In genomic region chr19:38869160-38869835, GRCh38 we compare ENCODE assay signal across 8 cellular contexts. TPM values are rescaled to one million over a fixed set of nuclear protein-coding genes. Genes with fewer than 3 reads are reported as not detected.
DNase-seq lines count a peak whose midpoint lies in the region; ATAC-seq and TF ChIP-seq lines count a peak whose summit lies in the region.

No MANE protein-coding gene starts in this region.

- no peak overlapping the region for H3K18ac ChIP-seq in mesendoderm (ENCODE audit: low read length)

- no peaks in the 10 kb centered on the region for H3K27me3 Mint-ChIP-seq in IgD-negative memory B cell

- H3K27ac Mint-ChIP-seq in IgD-negative memory B cell, result peak overlapping the region; percentile 49 to 93 (median 68)

- peaks cover 2% of the 10 kb centered on the region for H3K4me1 ChIP-seq in mesendoderm (ENCODE audit: control insufficient read depth, low read depth, low read length)
- peaks cover 14 to 34% (median 21%) of the 10 kb centered on the region in 4 donors for H3K4me1 ChIP-seq in upper lobe of left lung

- H3K4me3 ChIP-seq in AG09309 (ENCODE audit: control insufficient read depth, low read depth, low read length) (peak overlapping the region; percentile 45), mesendoderm (ENCODE audit: low read length) (peak overlapping the region; percentile 1), upper lobe of left lung (peak overlapping the region; percentile 3 to 59 (median 48))

- peak overlapping the region; percentile 72 for H3K9ac ChIP-seq in mesendoderm (ENCODE audit: low read length)

- peak overlapping the region; percentile 87 to 98 (median 92) for H3K4me3 Mint-ChIP-seq in IgD-negative memory B cell

- no CpG with 5 or more reads among the region's 34 CpGs for WGBS in mesendoderm (ENCODE audit: extremely low coverage, insufficient coverage, low lambda C conversion rate)
- 6 to 24% methylated on average over 13 to 34 of the region's 34 CpGs for WGBS in upper lobe of left lung, 2 donors

- H3K36me3 ChIP-seq in mesendoderm (ENCODE audit: control insufficient read depth, insufficient read depth, low read length), result no peaks in the 10 kb centered on the region
- no peaks in the 10 kb centered on the region for H3K36me3 ChIP-seq in upper lobe of left lung

- TF ChIP-seq POLR2A in upper lobe of left lung (IDR thresholded peaks at IDR 0.05), result no peak

- DNase-seq in AG09309 (ENCODE audit: low read depth), result no peak
- DNase-seq in cerebellum (ENCODE audit: low spot score), result peak; percentile 47
- DNase-seq in mesendoderm, result peak; percentile 11
- DNase-seq in upper lobe of left lung, result peak; percentile 58 to 79
- no peak for DNase-seq in NCI-H446 treated with DMSO at 0.1 percent for 48 hours (lab: John Stamatoyannopoulos, UW)
- DNase-seq in NCI-H226, result no peak

- H2AK5ac ChIP-seq in mesendoderm (ENCODE audit: low read length), result no peak overlapping the region

- ATAC-seq in upper lobe of left lung (ENCODE audit: low FRiP score in 2 of 2) (peak in 1 of 2 donors; percentile 24), HG02884 (IDR thresholded peaks at IDR 0.05; ENCODE audit: unreplicated experiment) (no peak)

- H3K23ac ChIP-seq in mesendoderm (ENCODE audit: low read length), result peak overlapping the region; percentile 15

- no peaks in the 10 kb centered on the region for H3K36me3 Mint-ChIP-seq in IgD-negative memory B cell

- H3K4ac ChIP-seq in mesendoderm (ENCODE audit: low read depth, low read length), result no peak overlapping the region

- H3K4me1 Mint-ChIP-seq in IgD-negative memory B cell, result peaks cover 20 to 41% (median 35%) of the 10 kb centered on the region in 3 donors

- H3K56ac ChIP-seq in mesendoderm (ENCODE audit: low read length), result peak overlapping the region; percentile 90

- TF ChIP-seq EP300 in upper lobe of left lung (IDR thresholded peaks at IDR 0.05), result no peak

- H3K79me1 ChIP-seq in mesendoderm (ENCODE audit: low read length), result no peaks in the 10 kb centered on the region

- no peak overlapping the region for H2BK15ac ChIP-seq in mesendoderm (replicated peaks; ENCODE audit: low read depth)

- H3K79me2 ChIP-seq in mesendoderm (ENCODE audit: control insufficient read depth, insufficient read depth, low read length), result no peaks in the 10 kb centered on the region

- no peak overlapping the region for H2BK5ac ChIP-seq in mesendoderm (ENCODE audit: low read length)

- H3K27ac ChIP-seq in mesendoderm (ENCODE audit: low read depth, low read length), result no peak overlapping the region
- peak overlapping the region in 2 of 4 donors; percentile 69 to 70 for H3K27ac ChIP-seq in upper lobe of left lung

- no peaks in the 10 kb centered on the region for H3K9me3 Mint-ChIP-seq in IgD-negative memory B cell

- no peak overlapping the region for H4K5ac ChIP-seq in mesendoderm (ENCODE audit: low read length)

- H3K27me3 ChIP-seq in mesendoderm (ENCODE audit: insufficient read depth, low read length, poor library complexity), result no peaks in the 10 kb centered on the region
- H3K27me3 ChIP-seq in upper lobe of left lung, result no peaks in the 10 kb centered on the region

- peak overlapping the region; percentile 34 for H3K4me2 ChIP-seq in mesendoderm (ENCODE audit: low read length)

- H3K9me3 ChIP-seq in upper lobe of left lung, result no peaks in the 10 kb centered on the region

- no peak overlapping the region for H4K8ac ChIP-seq in mesendoderm (ENCODE audit: low read depth, low read length)

- no peak overlapping the region for H2BK120ac ChIP-seq in mesendoderm (ENCODE audit: low read depth, low read length)

- TF ChIP-seq CTCF in AG09309 (IDR thresholded peaks at IDR 0.05; ENCODE audit: control insufficient read depth, insufficient read depth, low read depth, low read length, missing control alignments) (no peak), upper lobe of left lung (IDR thresholded peaks at IDR 0.05) (no peak)

RNA-seq across cellular contexts. Expression of gene RINL, which starts 8.8 kb away (rescaled TPM):
- polyA plus RNA-seq in IgD-negative memory B cell, result 61.3 TPM
- 2.7 TPM for total RNA-seq in cerebellum
- 6.3 TPM for polyA plus RNA-seq in mesendoderm (2013, experiment 1 of 2)
- polyA plus RNA-seq in mesendoderm (2013, experiment 2 of 2), result 5.7 TPM
- total RNA-seq in upper lobe of left lung, result 10 to 100 TPM in 5 of 6 donors, 1 to 10 TPM in 1; 8.7 to 23.1 (median 13.2) TPM

RNA-seq across cellular contexts. Expression of gene HNRNPL, which starts 19.5 kb away (rescaled TPM):
- polyA plus RNA-seq in IgD-negative memory B cell, result 78.9 TPM
- 188 TPM for total RNA-seq in cerebellum
- 460 TPM for polyA plus RNA-seq in mesendoderm (2013, experiment 1 of 2)
- polyA plus RNA-seq in mesendoderm (2013, experiment 2 of 2), result 455 TPM
- 100 to 1,000 TPM; 156 to 274 (median 178) TPM for total RNA-seq in upper lobe of left lung

RNA-seq across cellular contexts. Expression of gene SIRT2, which starts 30.1 kb away (rescaled TPM):
- 45.5 TPM for polyA plus RNA-seq in IgD-negative memory B cell
- total RNA-seq in cerebellum, result 56.7 TPM
- polyA plus RNA-seq in mesendoderm (2013, experiment 1 of 2), result 5.4 TPM
- 5.4 TPM for polyA plus RNA-seq in mesendoderm (2013, experiment 2 of 2)
- 10 to 100 TPM; 45.2 to 93.2 (median 59.1) TPM for total RNA-seq in upper lobe of left lung

RNA-seq across cellular contexts. Expression of gene NFKBIB, which starts 30.5 kb away (rescaled TPM):
- polyA plus RNA-seq in IgD-negative memory B cell, result 18.2 TPM
- 4.0 TPM for total RNA-seq in cerebellum
- polyA plus RNA-seq in mesendoderm (2013, experiment 1 of 2), result 32.5 TPM
- 33.1 TPM for polyA plus RNA-seq in mesendoderm (2013, experiment 2 of 2)
- total RNA-seq in upper lobe of left lung, result 10 to 100 TPM; 22.8 to 38.4 (median 31.6) TPM

RNA-seq across cellular contexts. Expression of gene ECH1, which starts 37.7 kb away (rescaled TPM):
- polyA plus RNA-seq in IgD-negative memory B cell, result 307 TPM
- total RNA-seq in cerebellum (34.5 TPM), upper lobe of left lung (100 to 1,000 TPM; 104 to 225 (median 189) TPM)
- 147 TPM for polyA plus RNA-seq in mesendoderm (2013, experiment 1 of 2)
- polyA plus RNA-seq in mesendoderm (2013, experiment 2 of 2), result 149 TPM

Comparison
In these comparisons a context has a peak if more than half of its experiments do, and no peak if none do; other contexts are left out.
1. DNase-seq: peak in cerebellum (single experiment), mesendoderm (single experiment) and upper lobe of left lung (2 of 2); none in AG09309 (single experiment), NCI-H446 treated with DMSO at 0.1 percent for 48 hours (single experiment) and NCI-H226 (single experiment).
2. Peak in every context shown above with its lines, with median percentiles within 50 percentile points of each other: H3K4me3 ChIP-seq.